In the genomic region with DNA sequence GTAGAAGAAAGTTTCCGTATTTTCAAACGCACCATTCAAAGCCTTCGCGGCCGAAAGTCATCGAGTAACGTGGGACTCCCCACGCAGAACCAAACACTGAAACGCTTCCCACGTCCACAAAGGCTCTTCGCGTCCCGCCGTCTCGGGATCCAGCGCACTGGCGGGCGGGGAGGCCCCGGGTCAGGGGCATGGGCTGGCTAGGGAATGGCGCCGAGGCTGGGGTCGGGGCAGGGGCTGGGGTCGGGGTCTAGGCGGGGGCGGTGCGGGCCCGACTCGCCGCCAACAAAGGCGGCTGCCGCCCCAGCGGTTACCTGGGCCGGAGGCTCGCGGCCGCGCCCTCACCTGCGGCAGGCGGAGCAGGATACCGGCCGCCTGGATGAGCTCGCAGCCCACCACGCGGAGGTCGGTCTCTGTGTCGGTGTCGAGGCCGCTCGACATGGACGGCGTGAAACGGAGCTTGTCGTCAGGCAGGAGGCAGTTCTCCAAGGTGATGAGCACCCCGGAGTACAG, we compare ENCODE assay signal across 8 cellular contexts. TPM values are rescaled to one million over a fixed set of nuclear protein-coding genes. Genes with fewer than 3 reads are reported as not detected.
DNase-seq lines count a peak whose midpoint lies in the region; ATAC-seq, FAIRE-seq and TF ChIP-seq lines count a peak whose summit lies in the region.

No MANE protein-coding gene starts in this region.

- H3K36me3 ChIP-seq in iPS-20b (ENCODE audit: insufficient read depth, low read depth, low read length) (peaks cover 75% of the 10 kb centered on the region), thoracic aorta (peaks cover 55% of the 10 kb centered on the region)

- TF ChIP-seq POLR2A in H54 (IDR thresholded peaks at IDR 0.05; ENCODE audit: low read depth, low read length), result no peak

- H3K9me3 Mint-ChIP-seq in activated naive CD4-positive, alpha-beta T cell treated with anti-CD3 and anti-CD28 coated beads, Interleukin-2, amount 50 U/mL, for 72 hours, result no peaks in the 10 kb centered on the region

- peak; percentile 3 for ATAC-seq in GM19025 (IDR thresholded peaks at IDR 0.05; ENCODE audit: low read depth, unreplicated experiment)
- ATAC-seq in HG03045 (IDR thresholded peaks at IDR 0.05; ENCODE audit: unreplicated experiment), result peak; percentile 3
- ATAC-seq in activated naive CD4-positive, alpha-beta T cell treated with anti-CD3 and anti-CD28 coated beads, Interleukin-2, amount 50 U/mL, for 72 hours, result peak; percentile 2 to 4
- no peak for ATAC-seq in thoracic aorta (ENCODE audit: insufficient number of reproducible peaks, low FRiP score, low read depth)
- ATAC-seq in HG03108 (IDR thresholded peaks at IDR 0.05; ENCODE audit: unreplicated experiment), result no peak

- H3K27ac ChIP-seq in iPS-20b (ENCODE audit: low read length) (peak overlapping the region; percentile 58), thoracic aorta (peak overlapping the region; percentile 83 to 86)

- H3K9me3 ChIP-seq in iPS-20b (ENCODE audit: insufficient read depth, low read depth, low read length), result no peaks in the 10 kb centered on the region
- H3K9me3 ChIP-seq in thoracic aorta, result no peaks in the 10 kb centered on the region

- H3K9ac ChIP-seq in iPS-20b (ENCODE audit: low read depth, low read length), result peak overlapping the region; percentile 97

- H3K27ac Mint-ChIP-seq in activated naive CD4-positive, alpha-beta T cell treated with anti-CD3 and anti-CD28 coated beads, Interleukin-2, amount 50 U/mL, for 72 hours, result peak overlapping the region; percentile 93 to 95

- H3K4me1 ChIP-seq in iPS-20b (ENCODE audit: insufficient read depth, low read length) (peaks cover 11% of the 10 kb centered on the region), thoracic aorta (ENCODE audit: control insufficient read depth in 1 of 2, low read depth in 2 of 2) (peaks cover 20 to 35% of the 10 kb centered on the region in 2 donors)

- no peak for DNase-seq in activated naive CD4-positive, alpha-beta T cell treated with anti-CD3 and anti-CD28 coated beads, Interleukin-2, amount 50 U/mL, for 72 hours (ENCODE audit: low spot score in 2 of 2)
- DNase-seq in thoracic aorta (ENCODE audit: low spot score) (no peak), NCI-H1048 (lab: John Stamatoyannopoulos, UW) (no peak), H54 (ENCODE audit: insufficient read length, low spot score) (no peak)

- H3K36me3 Mint-ChIP-seq in activated naive CD4-positive, alpha-beta T cell treated with anti-CD3 and anti-CD28 coated beads, Interleukin-2, amount 50 U/mL, for 72 hours, result peaks cover 40 to 46% of the 10 kb centered on the region in 2 donors

- H3K27me3 ChIP-seq in iPS-20b (ENCODE audit: insufficient read depth, low read length) (no peaks in the 10 kb centered on the region), thoracic aorta (replicated peaks; ENCODE audit: insufficient read depth) (no peaks in the 10 kb centered on the region)

- peak overlapping the region; percentile 99 for H3K4me3 ChIP-seq in iPS-20b (ENCODE audit: low read length)
- H3K4me3 ChIP-seq in thoracic aorta, result peak overlapping the region; percentile 94

- TF ChIP-seq CTCF in thoracic aorta (IDR thresholded peaks at IDR 0.05), result no peak

- FAIRE-seq in H54 (lab: Jason Lieb, UNC), result no peak

RNA-seq across cellular contexts. Expression of gene CCNL2, which starts 0.4 kb away (rescaled TPM):
- total RNA-seq in activated naive CD4-positive, alpha-beta T cell treated with anti-CD3 and anti-CD28 coated beads, Interleukin-2, amount 50 U/mL, for 72 hours, result 100 to 1,000 TPM; 108 to 174 TPM
- 100 to 1,000 TPM; 214 to 313 TPM for total RNA-seq in thoracic aorta

RNA-seq across cellular contexts. Expression of gene MRPL20, which starts 8.4 kb away (rescaled TPM):
- total RNA-seq in activated naive CD4-positive, alpha-beta T cell treated with anti-CD3 and anti-CD28 coated beads, Interleukin-2, amount 50 U/mL, for 72 hours, result 100 to 1,000 TPM in 1 of 2 donors, 10 to 100 TPM in 1; 82.9 to 115 TPM
- 100 to 1,000 TPM in 1 of 2 donors, 10 to 100 TPM in 1; 96.9 to 121 TPM for total RNA-seq in thoracic aorta

RNA-seq across cellular contexts. Expression of gene ANKRD65, which starts 22.3 kb away (rescaled TPM):
- total RNA-seq in activated naive CD4-positive, alpha-beta T cell treated with anti-CD3 and anti-CD28 coated beads, Interleukin-2, amount 50 U/mL, for 72 hours, result under 1 TPM in 1 of 2 donors, not detected in 1; 0.29 TPM
- under 1 TPM in 1 of 2 donors, not detected in 1; 0.68 TPM for total RNA-seq in thoracic aorta

RNA-seq across cellular contexts. Expression of gene AURKAIP1, which starts 23.7 kb away (rescaled TPM):
- total RNA-seq in activated naive CD4-positive, alpha-beta T cell treated with anti-CD3 and anti-CD28 coated beads, Interleukin-2, amount 50 U/mL, for 72 hours, result 100 to 1,000 TPM; 115 to 122 TPM
- 10 to 100 TPM; 43.5 to 94.5 TPM for total RNA-seq in thoracic aorta

RNA-seq across cellular contexts. Expression of gene VWA1, which starts 36.8 kb away (rescaled TPM):
- 1 to 10 TPM in 1 of 2 donors, under 1 TPM in 1; 0.59 to 6.9 TPM for total RNA-seq in activated naive CD4-positive, alpha-beta T cell treated with anti-CD3 and anti-CD28 coated beads, Interleukin-2, amount 50 U/mL, for 72 hours
- total RNA-seq in thoracic aorta, result 10 to 100 TPM; 21.7 to 23.6 TPM

Comparison
In these comparisons a context has a peak if more than half of its experiments do, and no peak if none do; other contexts are left out.
1. ATAC-seq: peak in GM19025 (single experiment), HG03045 (single experiment) and activated naive CD4-positive, alpha-beta T cell treated with anti-CD3 and anti-CD28 coated beads, Interleukin-2, amount 50 U/mL, for 72 hours (2 of 2); none in thoracic aorta (single experiment) and HG03108 (single experiment).